ENCODE assay signal across 25 cellular contexts in the genomic region with DNA sequence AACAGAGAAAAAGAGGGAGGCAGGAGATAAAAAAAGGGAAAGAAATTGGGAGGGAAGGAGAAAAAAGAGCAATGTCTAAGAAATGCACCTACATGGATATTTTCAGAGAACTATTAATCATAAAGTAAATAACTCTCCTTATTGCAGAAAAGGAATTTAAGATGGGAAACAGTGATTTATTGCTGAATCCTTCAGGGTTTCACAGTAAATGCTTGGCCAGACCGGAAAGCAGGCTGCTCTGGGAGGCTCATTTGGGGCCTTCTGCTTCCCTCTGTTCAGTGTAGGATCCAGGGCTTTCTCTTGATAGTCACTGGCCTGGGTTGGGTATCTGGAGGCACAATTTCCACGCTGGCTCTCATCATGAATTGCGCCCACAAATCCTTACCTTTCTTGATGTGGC.
DNase-seq lines count a peak whose midpoint lies in the region; ATAC-seq, FAIRE-seq and TF ChIP-seq lines count a peak whose summit lies in the region.
"Had no signal": no experiment of that assay in that cellular context is flagged by ENCODE, and none has a peak within 500 bp of the region (broad histone marks: within the 10 kb centered on the region; RNA-seq: fewer than 3 reads in every experiment).

No MANE protein-coding gene starts in this region.

- FAIRE-seq in urothelium cell line (lab: Jason Lieb, UNC) = no peak
- FAIRE-seq: A204.1, D721Med, G401.6, GM12878, H54 had no signal

- peak overlapping the region; percentile 27 to 37 for H3K27ac ChIP-seq in thoracic aorta
- H3K27ac ChIP-seq: BLaER1 treated with 17β-estradiol and CSF1 and Interleukin-3, amounts not matched to agents 10 nM and 100 nM; HL-60 had no signal

- ATAC-seq in SK-N-SH treated with all-trans-retinoic acid at 6 μM for 48 hours (peak; percentile 62), thoracic aorta (ENCODE audit: insufficient number of reproducible peaks, low FRiP score, low read depth) (no peak), GM18502 (IDR thresholded peaks at IDR 0.05; ENCODE audit: poor library complexity, unreplicated experiment) (no peak)
- no peak for ATAC-seq in stimulated activated naive B cell treated with anti-CD40 and anti-IgM and Interleukin-4, amounts not matched to agents 10 μg/mL and 1 μg/mL and 100 μg/mL, for 72 hours (replicated peaks)
- ATAC-seq: GM12878 had no signal

- no peaks in the 10 kb centered on the region for H3K27me3 Mint-ChIP-seq in stimulated activated naive B cell treated with anti-CD40 and anti-IgM and Interleukin-4, amounts not matched to agents 10 μg/mL and 1 μg/mL and 100 μg/mL, for 72 hours

- H3K9me3 ChIP-seq in thoracic aorta = no peaks in the 10 kb centered on the region
- H3K9me3 ChIP-seq: BLaER1 treated with 17β-estradiol and CSF1 and Interleukin-3, amounts not matched to agents 10 nM and 100 nM had no signal

- no peak for TF ChIP-seq CTCF in fibroblast of the aortic adventitia (IDR thresholded peaks at IDR 0.05; ENCODE audit: insufficient read depth, low read length)
- TF ChIP-seq CTCF in thoracic aorta (IDR thresholded peaks at IDR 0.05) = no peak

- DNase-seq in GM03348 (ENCODE audit: low spot score) (peak; percentile 13), fibroblast of the aortic adventitia (ENCODE audit: low read depth) (peak; percentile 46), thoracic aorta (ENCODE audit: low spot score) (no peak), NCI-H187 (lab: John Stamatoyannopoulos, UW) (no peak), urothelium cell line (ENCODE audit: low spot score) (no peak)
- no peak for DNase-seq in stimulated activated naive B cell treated with anti-CD40 and anti-IgM and Interleukin-4, amounts not matched to agents 10 μg/mL and 1 μg/mL and 100 μg/mL, for 72 hours
- DNase-seq: AML-193; CD4-positive, alpha-beta T cell; NCI-H1092; NCI-H1417 treated with DMSO at 0.1 percent for 48 hours; NCI-H187 treated with DMSO at 0.1 percent for 48 hours; NCI-H2171 treated with DMSO at 0.1 percent for 48 hours; NK-92 treated with Interleukin-12 subunit alpha and Interleukin-12 subunit beta, amount 100 ng/mL, for 24 hours; RPMI8226; SHP77; SW 1271 had no signal

- no peaks in the 10 kb centered on the region for H3K36me3 Mint-ChIP-seq in stimulated activated naive B cell treated with anti-CD40 and anti-IgM and Interleukin-4, amounts not matched to agents 10 μg/mL and 1 μg/mL and 100 μg/mL, for 72 hours

- H3K4me3 ChIP-seq in fibroblast of the aortic adventitia (ENCODE audit: low read depth, low read length) (no peak overlapping the region), thoracic aorta (no peak overlapping the region)
- H3K4me3 ChIP-seq: BLaER1 treated with 17β-estradiol and CSF1 and Interleukin-3, amounts not matched to agents 10 nM and 100 nM; GM12878 had no signal

- peaks cover 0 to 3% of the 10 kb centered on the region in 2 donors for H3K9me3 Mint-ChIP-seq in stimulated activated naive B cell treated with anti-CD40 and anti-IgM and Interleukin-4, amounts not matched to agents 10 μg/mL and 1 μg/mL and 100 μg/mL, for 72 hours
- H3K9me3 Mint-ChIP-seq: CD4-positive, alpha-beta T cell had no signal

- H3K4me1 Mint-ChIP-seq in stimulated activated naive B cell treated with anti-CD40 and anti-IgM and Interleukin-4, amounts not matched to agents 10 μg/mL and 1 μg/mL and 100 μg/mL, for 72 hours = no peaks in the 10 kb centered on the region

- H3K36me3 ChIP-seq in thoracic aorta = no peaks in the 10 kb centered on the region
- H3K36me3 ChIP-seq: BLaER1 treated with 17β-estradiol and CSF1 and Interleukin-3, amounts not matched to agents 10 nM and 100 nM had no signal

- no peak overlapping the region for H3K4me3 Mint-ChIP-seq in stimulated activated naive B cell treated with anti-CD40 and anti-IgM and Interleukin-4, amounts not matched to agents 10 μg/mL and 1 μg/mL and 100 μg/mL, for 72 hours
- H3K4me3 Mint-ChIP-seq: CD4-positive, alpha-beta T cell had no signal

- peaks cover 18 to 45% of the 10 kb centered on the region in 2 donors for H3K4me1 ChIP-seq in thoracic aorta (ENCODE audit: control insufficient read depth in 1 of 2, low read depth in 2 of 2)
- H3K4me1 ChIP-seq: BLaER1 treated with 17β-estradiol and CSF1 and Interleukin-3, amounts not matched to agents 10 nM and 100 nM had no signal

- no peak overlapping the region for H3K27ac Mint-ChIP-seq in stimulated activated naive B cell treated with anti-CD40 and anti-IgM and Interleukin-4, amounts not matched to agents 10 μg/mL and 1 μg/mL and 100 μg/mL, for 72 hours
- H3K27ac Mint-ChIP-seq: CD4-positive, alpha-beta T cell had no signal

- no peaks in the 10 kb centered on the region for H3K27me3 ChIP-seq in thoracic aorta (replicated peaks; ENCODE audit: insufficient read depth)
- H3K27me3 ChIP-seq: BLaER1 treated with 17β-estradiol and CSF1 and Interleukin-3, amounts not matched to agents 10 nM and 100 nM had no signal

TF ChIP-seq in SK-N-SH treated with all-trans-retinoic acid at 6 μM for 48 hours, 23 proteins besides CTCF, POLR2A, EP300 and RAD21 (continues in another document):
- no peak for TF ChIP-seq ESRRG (CRISPR knock-in tag; IDR thresholded peaks at IDR 0.05)
- no peak for TF ChIP-seq PPARA (CRISPR knock-in tag; IDR thresholded peaks at IDR 0.05; ENCODE audit: borderline replicate concordance)
- TF ChIP-seq, protein P1, sequence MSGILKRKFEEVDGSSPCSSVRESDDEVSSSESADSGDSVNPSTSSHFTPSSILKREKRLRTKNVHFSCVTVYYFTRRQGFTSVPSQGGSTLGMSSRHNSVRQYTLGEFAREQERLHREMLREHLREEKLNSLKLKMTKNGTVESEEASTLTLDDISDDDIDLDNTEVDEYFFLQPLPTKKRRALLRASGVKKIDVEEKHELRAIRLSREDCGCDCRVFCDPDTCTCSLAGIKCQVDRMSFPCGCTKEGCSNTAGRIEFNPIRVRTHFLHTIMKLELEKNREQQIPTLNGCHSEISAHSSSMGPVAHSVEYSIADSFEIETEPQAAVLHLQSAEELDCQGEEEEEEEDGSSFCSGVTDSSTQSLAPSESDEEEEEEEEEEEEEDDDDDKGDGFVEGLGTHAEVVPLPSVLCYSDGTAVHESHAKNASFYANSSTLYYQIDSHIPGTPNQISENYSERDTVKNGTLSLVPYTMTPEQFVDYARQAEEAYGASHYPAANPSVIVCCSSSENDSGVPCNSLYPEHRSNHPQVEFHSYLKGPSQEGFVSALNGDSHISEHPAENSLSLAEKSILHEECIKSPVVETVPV (CRISPR knock-in tag; IDR thresholded peaks at IDR 0.05) = no peak
- no peak for TF ChIP-seq SNAI2 (CRISPR knock-in tag; IDR thresholded peaks at IDR 0.05)
- TF ChIP-seq, protein P2, sequence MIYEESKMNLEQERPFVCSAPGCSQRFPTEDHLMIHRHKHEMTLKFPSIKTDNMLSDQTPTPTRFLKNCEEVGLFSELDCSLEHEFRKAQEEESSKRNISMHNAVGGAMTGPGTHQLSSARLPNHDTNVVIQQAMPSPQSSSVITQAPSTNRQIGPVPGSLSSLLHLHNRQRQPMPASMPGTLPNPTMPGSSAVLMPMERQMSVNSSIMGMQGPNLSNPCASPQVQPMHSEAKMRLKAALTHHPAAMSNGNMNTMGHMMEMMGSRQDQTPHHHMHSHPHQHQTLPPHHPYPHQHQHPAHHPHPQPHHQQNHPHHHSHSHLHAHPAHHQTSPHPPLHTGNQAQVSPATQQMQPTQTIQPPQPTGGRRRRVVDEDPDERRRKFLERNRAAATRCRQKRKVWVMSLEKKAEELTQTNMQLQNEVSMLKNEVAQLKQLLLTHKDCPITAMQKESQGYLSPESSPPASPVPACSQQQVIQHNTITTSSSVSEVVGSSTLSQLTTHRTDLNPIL (CRISPR knock-in tag; IDR thresholded peaks at IDR 0.05; ENCODE audit: low read depth) = no peak
- no peak for TF ChIP-seq ZFP3 (CRISPR knock-in tag; IDR thresholded peaks at IDR 0.05)
- TF ChIP-seq, protein P3, sequence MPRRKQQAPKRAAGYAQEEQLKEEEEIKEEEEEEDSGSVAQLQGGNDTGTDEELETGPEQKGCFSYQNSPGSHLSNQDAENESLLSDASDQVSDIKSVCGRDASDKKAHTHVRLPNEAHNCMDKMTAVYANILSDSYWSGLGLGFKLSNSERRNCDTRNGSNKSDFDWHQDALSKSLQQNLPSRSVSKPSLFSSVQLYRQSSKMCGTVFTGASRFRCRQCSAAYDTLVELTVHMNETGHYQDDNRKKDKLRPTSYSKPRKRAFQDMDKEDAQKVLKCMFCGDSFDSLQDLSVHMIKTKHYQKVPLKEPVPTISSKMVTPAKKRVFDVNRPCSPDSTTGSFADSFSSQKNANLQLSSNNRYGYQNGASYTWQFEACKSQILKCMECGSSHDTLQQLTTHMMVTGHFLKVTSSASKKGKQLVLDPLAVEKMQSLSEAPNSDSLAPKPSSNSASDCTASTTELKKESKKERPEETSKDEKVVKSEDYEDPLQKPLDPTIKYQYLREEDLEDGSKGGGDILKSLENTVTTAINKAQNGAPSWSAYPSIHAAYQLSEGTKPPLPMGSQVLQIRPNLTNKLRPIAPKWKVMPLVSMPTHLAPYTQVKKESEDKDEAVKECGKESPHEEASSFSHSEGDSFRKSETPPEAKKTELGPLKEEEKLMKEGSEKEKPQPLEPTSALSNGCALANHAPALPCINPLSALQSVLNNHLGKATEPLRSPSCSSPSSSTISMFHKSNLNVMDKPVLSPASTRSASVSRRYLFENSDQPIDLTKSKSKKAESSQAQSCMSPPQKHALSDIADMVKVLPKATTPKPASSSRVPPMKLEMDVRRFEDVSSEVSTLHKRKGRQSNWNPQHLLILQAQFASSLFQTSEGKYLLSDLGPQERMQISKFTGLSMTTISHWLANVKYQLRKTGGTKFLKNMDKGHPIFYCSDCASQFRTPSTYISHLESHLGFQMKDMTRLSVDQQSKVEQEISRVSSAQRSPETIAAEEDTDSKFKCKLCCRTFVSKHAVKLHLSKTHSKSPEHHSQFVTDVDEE (CRISPR knock-in tag; IDR thresholded peaks at IDR 0.05) = no peak
- no peak for TF ChIP-seq TCF4 (CRISPR knock-in tag; IDR thresholded peaks at IDR 0.05; ENCODE audit: borderline replicate concordance)
- TF ChIP-seq, protein P4, sequence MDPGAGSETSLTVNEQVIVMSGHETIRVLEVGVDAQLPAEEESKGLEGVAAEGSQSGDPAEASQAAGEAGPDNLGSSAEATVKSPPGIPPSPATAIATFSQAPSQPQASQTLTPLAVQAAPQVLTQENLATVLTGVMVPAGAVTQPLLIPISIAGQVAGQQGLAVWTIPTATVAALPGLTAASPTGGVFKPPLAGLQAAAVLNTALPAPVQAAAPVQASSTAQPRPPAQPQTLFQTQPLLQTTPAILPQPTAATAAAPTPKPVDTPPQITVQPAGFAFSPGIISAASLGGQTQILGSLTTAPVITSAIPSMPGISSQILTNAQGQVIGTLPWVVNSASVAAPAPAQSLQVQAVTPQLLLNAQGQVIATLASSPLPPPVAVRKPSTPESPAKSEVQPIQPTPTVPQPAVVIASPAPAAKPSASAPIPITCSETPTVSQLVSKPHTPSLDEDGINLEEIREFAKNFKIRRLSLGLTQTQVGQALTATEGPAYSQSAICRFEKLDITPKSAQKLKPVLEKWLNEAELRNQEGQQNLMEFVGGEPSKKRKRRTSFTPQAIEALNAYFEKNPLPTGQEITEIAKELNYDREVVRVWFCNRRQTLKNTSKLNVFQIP (CRISPR knock-in tag; IDR thresholded peaks at IDR 0.05; ENCODE audit: borderline replicate concordance, low read depth) = no peak

Comparison
In these comparisons a context has a peak if more than half of its experiments do, and no peak if none do; other contexts are left out.
1. DNase-seq: peak in GM03348 (single experiment) and fibroblast of the aortic adventitia (single experiment); none in thoracic aorta (single experiment), NCI-H187 (0 of 2), urothelium cell line (single experiment) and stimulated activated naive B cell treated with anti-CD40 and anti-IgM and Interleukin-4, amounts not matched to agents 10 μg/mL and 1 μg/mL and 100 μg/mL, for 72 hours (single experiment).